In genomic region chr3:149247929-149248691, GRCh38 we compare ENCODE assay signal across 8 cellular contexts. TPM values are rescaled to one million over a fixed set of nuclear protein-coding genes. Genes with fewer than 3 reads are reported as not detected.
A peak's percentile ranks its signal among the peaks of the same experiment; 100 is the strongest.
DNase-seq lines count a peak whose midpoint lies in the region; ATAC-seq and TF ChIP-seq lines count a peak whose summit lies in the region.

No MANE protein-coding gene starts in this region.

- TF ChIP-seq EP300 in sigmoid colon (IDR thresholded peaks at IDR 0.05), result no peak

- no peak for TF ChIP-seq CTCF in sigmoid colon (IDR thresholded peaks at IDR 0.05)
- TF ChIP-seq CTCF in testis (IDR thresholded peaks at IDR 0.05), result no peak

- no peak overlapping the region for H3K27ac Mint-ChIP-seq in activated T-cell treated with anti-CD3 and anti-CD28 coated beads, Interleukin-2, amount 50 U/mL, for 72 hours

- no peaks in the 10 kb centered on the region for H3K27me3 ChIP-seq in sigmoid colon
- H3K27me3 ChIP-seq in testis, result no peaks in the 10 kb centered on the region

- H3K4me3 Mint-ChIP-seq in activated T-cell treated with anti-CD3 and anti-CD28 coated beads, Interleukin-2, amount 50 U/mL, for 72 hours, result peak overlapping the region in 1 of 2 donors; percentile 40

- no peaks in the 10 kb centered on the region for H3K9me3 ChIP-seq in sigmoid colon
- H3K9me3 ChIP-seq in testis, result no peaks in the 10 kb centered on the region

- H3K36me3 ChIP-seq in sigmoid colon (no peaks in the 10 kb centered on the region), testis (ENCODE audit: low read depth, missing control alignments) (no peaks in the 10 kb centered on the region)

- H3K4me1 Mint-ChIP-seq in activated T-cell treated with anti-CD3 and anti-CD28 coated beads, Interleukin-2, amount 50 U/mL, for 72 hours (ENCODE audit: low read depth), result peaks cover 25% of the 10 kb centered on the region

- no peaks in the 10 kb centered on the region for H3K27me3 Mint-ChIP-seq in activated T-cell treated with anti-CD3 and anti-CD28 coated beads, Interleukin-2, amount 50 U/mL, for 72 hours (ENCODE audit: low read depth)

- no peak for TF ChIP-seq POLR2A in sigmoid colon (IDR thresholded peaks at IDR 0.05)
- no peak for TF ChIP-seq POLR2A in testis (IDR thresholded peaks at IDR 0.05)

- H3K9me3 Mint-ChIP-seq in activated T-cell treated with anti-CD3 and anti-CD28 coated beads, Interleukin-2, amount 50 U/mL, for 72 hours, result no peaks in the 10 kb centered on the region

- intact Hi-C loops in sigmoid colon (cut with DNase I) (no loop called here), testis (cut with DNase I; ENCODE audit: low total_unique reads) (no loop called here)

- H3K4me3 ChIP-seq in sigmoid colon (no peak overlapping the region), testis (no peak overlapping the region)

- DNase-seq in stimulated activated naive CD4-positive, alpha-beta T cell treated with Interleukin-2 at 50 U/mL for 16 hours (lab: John Stamatoyannopoulos, UW), result peak; percentile 26
- DNase-seq in stimulated activated naive CD4-positive, alpha-beta T cell (lab: John Stamatoyannopoulos, UW), result no peak
- DNase-seq in activated T-cell treated with anti-CD3 and anti-CD28 coated beads, Interleukin-2, amount 50 U/mL, for 72 hours, result peak; percentile 19 to 25
- no peak for DNase-seq in sigmoid colon
- no peak for DNase-seq in central memory CD4-positive, alpha-beta T cell
- DNase-seq in GDM1 (lab: John Stamatoyannopoulos, UW), result no peak
- no peak for DNase-seq in testis

- H3K27ac ChIP-seq in sigmoid colon (peak overlapping the region; percentile 9 to 49 (median 18)), testis (no peak overlapping the region)

- WGBS in sigmoid colon, 2 donors, result 61 to 80% methylated on average over 5 of the region's 5 CpGs
- 72 to 73% methylated on average over 5 of the region's 5 CpGs for WGBS in testis, 2 donors

- H3K36me3 Mint-ChIP-seq in activated T-cell treated with anti-CD3 and anti-CD28 coated beads, Interleukin-2, amount 50 U/mL, for 72 hours (ENCODE audit: insufficient read depth in 2 of 2), result no peaks in the 10 kb centered on the region

- H3K4me1 ChIP-seq in sigmoid colon, result peaks cover 0 to 25% (median 24%) of the 10 kb centered on the region in 4 donors
- peaks cover 14% of the 10 kb centered on the region for H3K4me1 ChIP-seq in testis

- peak; percentile 54 for ATAC-seq in HG03097 (IDR thresholded peaks at IDR 0.05; ENCODE audit: low FRiP score, unreplicated experiment)
- ATAC-seq in activated T-cell treated with anti-CD3 and anti-CD28 coated beads, Interleukin-2, amount 50 U/mL, for 72 hours (replicated peaks in 1 of 2), result peak; percentile 65 to 70

RNA-seq across cellular contexts. Expression of gene CP, which starts 26.5 kb away (rescaled TPM):
- not detected for total RNA-seq in activated T-cell treated with anti-CD3 and anti-CD28 coated beads, Interleukin-2, amount 50 U/mL, for 72 hours
- 1 to 10 TPM; 3.7 to 7.1 (median 6.1) TPM for total RNA-seq in sigmoid colon
- polyA plus RNA-seq in sigmoid colon, result 10 to 100 TPM in 2 of 3 donors, under 1 TPM in 1; 0.69 to 13.2 (median 10.6) TPM
- 10 to 100 TPM; 10.3 to 13.8 TPM for total RNA-seq in testis
- 6.1 TPM for polyA plus RNA-seq in testis (ENCODE audit: insufficient read depth, low read depth, low replicate concordance)

Comparison
In these comparisons a context has a peak if more than half of its experiments do, and no peak if none do; other contexts are left out.
1. DNase-seq: peak in stimulated activated naive CD4-positive, alpha-beta T cell treated with Interleukin-2 at 50 U/mL for 16 hours (single experiment) and activated T-cell treated with anti-CD3 and anti-CD28 coated beads, Interleukin-2, amount 50 U/mL, for 72 hours (2 of 2); none in stimulated activated naive CD4-positive, alpha-beta T cell (0 of 6), sigmoid colon (single experiment), central memory CD4-positive, alpha-beta T cell (single experiment), GDM1 (single experiment) and testis (single experiment).
2. H3K27ac ChIP-seq: peak in sigmoid colon (4 of 4); none in testis (0 of 2).
3. RNA of gene CP, which starts 26.5 kb away (total RNA-seq): 10.3 to 13.8 TPM in testis and 3.7 to 7.1 TPM in sigmoid colon; not detected in activated T-cell treated with anti-CD3 and anti-CD28 coated beads, Interleukin-2, amount 50 U/mL, for 72 hours; every median in the first group is over 4 times any median in the second.